ENCODE assay signal across 28 cellular contexts in genomic region chrX:112768563-112768962, GRCh38.
"Had no signal": no experiment of that assay in that cellular context is flagged by ENCODE, and none has a peak within 500 bp of the region (broad histone marks: within the 10 kb centered on the region; RNA-seq: fewer than 3 reads in every experiment).

No MANE protein-coding gene starts in this region.

- H3K27ac ChIP-seq: coronary artery, esophagus muscularis mucosa, foreskin keratinocyte, gastroesophageal sphincter, heart left ventricle, hepatocyte, left lung, pancreas, right atrium auricular region, suprapubic skin, transverse colon, upper lobe of right lung, uterus had no signal

- DNase-seq: dermis blood vessel endothelial cell; effector memory CD4-positive, alpha-beta T cell; foreskin keratinocyte; heart left ventricle; kidney; left lung; mesendoderm; midbrain; natural killer cell; occipital lobe; pancreas; small intestine; stimulated activated CD4-positive, alpha-beta T cell treated with anti-CD3 and anti-CD28 coated beads, Interleukin-12 subunit alpha, Interleukin-12 subunit beta, amount 100 ng/mL, for 4 hours; stimulated activated CD4-positive, alpha-beta T cell treated with anti-CD3 and anti-CD28 coated beads, Interleukin-1b, Interleukin-23, amount 100 ng/mL, for 48 hours; stimulated activated CD4-positive, alpha-beta T cell treated with anti-CD3 and anti-CD28 coated beads, Interleukin-4, amount 100 ng/mL, for 1 hour; stimulated activated CD8-positive, alpha-beta memory T cell treated with anti-CD3 and anti-CD28 coated beads, Interleukin-4, amount 100 ng/mL, for 48 hours; stimulated activated naive CD4-positive, alpha-beta T cell; stimulated activated naive CD8-positive, alpha-beta T cell treated with anti-CD3 and anti-CD28 coated beads, Interleukin-15, amount 100 ng/mL, for 72 hours; transverse colon; upper lobe of right lung; uterus had no signal

- H3K4me3 ChIP-seq: coronary artery, esophagus muscularis mucosa, gastroesophageal sphincter, heart left ventricle, hepatocyte, left lung, pancreas, right atrium auricular region, suprapubic skin, transverse colon, upper lobe of right lung, uterus had no signal

- ATAC-seq: foreskin keratinocyte; gastroesophageal sphincter; heart left ventricle; left lung; natural killer cell; pancreas; sciatic nerve; stimulated activated naive CD8-positive, alpha-beta T cell treated with anti-CD3 and anti-CD28 coated beads, Interleukin-15, amount 100 ng/mL, for 72 hours; upper lobe of right lung had no signal

- H3K4me1 ChIP-seq: esophagus muscularis mucosa, foreskin keratinocyte, gastroesophageal sphincter, heart left ventricle, left lung, pancreas, right atrium auricular region, suprapubic skin, transverse colon, upper lobe of right lung, uterus had no signal

- H3K27me3 ChIP-seq: esophagus muscularis mucosa, foreskin keratinocyte, gastroesophageal sphincter, hepatocyte, left lung, right atrium auricular region, suprapubic skin, transverse colon, upper lobe of right lung, uterus had no signal

- H3K9me3 ChIP-seq: esophagus muscularis mucosa, gastroesophageal sphincter, heart left ventricle, left lung, pancreas, right atrium auricular region, suprapubic skin, transverse colon, upper lobe of right lung, uterus had no signal

- H3K36me3 ChIP-seq: esophagus muscularis mucosa, gastroesophageal sphincter, heart left ventricle, left lung, pancreas, right atrium auricular region, suprapubic skin, transverse colon, upper lobe of right lung, uterus had no signal
